In genomic region chr3:41608267-41608822, GRCh38 we compare ENCODE assay signal across 11 cellular contexts.
"Had no signal": no experiment of that assay in that cellular context is flagged by ENCODE, and none has a peak within 500 bp of the region (broad histone marks: within the 10 kb centered on the region; RNA-seq: fewer than 3 reads in every experiment).

No MANE protein-coding gene starts in this region.

- H3K4me3 Mint-ChIP-seq: activated CD4-positive, alpha-beta memory T cell treated with anti-CD3 and anti-CD28 coated beads, Interleukin-2, amount 10 ng/mL, durations not matched to agents 7 days and 5 days; naive thymus-derived CD4-positive, alpha-beta T cell had no signal

- DNase-seq: activated CD4-positive, alpha-beta memory T cell treated with anti-CD3 and anti-CD28 coated beads, Interleukin-2, amount 10 ng/mL, durations not matched to agents 7 days and 5 days; activated CD8-positive, alpha-beta memory T cell treated with anti-CD3 and anti-CD28 coated beads, Interleukin-2, amount 50 U/mL, for 48 hours; activated effector memory CD4-positive, alpha-beta T cell treated with anti-CD3 and anti-CD28 coated beads, Interleukin-2, amount 50 U/mL, for 16 hours; adrenal gland; caudate nucleus; colonic mucosa; esophagus squamous epithelium; foreskin fibroblast; heart left ventricle; naive thymus-derived CD4-positive, alpha-beta T cell; posterior cingulate gyrus had no signal

- ATAC-seq: heart left ventricle; naive thymus-derived CD4-positive, alpha-beta T cell had no signal

- H3K9me3 Mint-ChIP-seq: activated CD4-positive, alpha-beta memory T cell treated with anti-CD3 and anti-CD28 coated beads, Interleukin-2, amount 10 ng/mL, durations not matched to agents 7 days and 5 days; naive thymus-derived CD4-positive, alpha-beta T cell had no signal
